In the genomic region with DNA sequence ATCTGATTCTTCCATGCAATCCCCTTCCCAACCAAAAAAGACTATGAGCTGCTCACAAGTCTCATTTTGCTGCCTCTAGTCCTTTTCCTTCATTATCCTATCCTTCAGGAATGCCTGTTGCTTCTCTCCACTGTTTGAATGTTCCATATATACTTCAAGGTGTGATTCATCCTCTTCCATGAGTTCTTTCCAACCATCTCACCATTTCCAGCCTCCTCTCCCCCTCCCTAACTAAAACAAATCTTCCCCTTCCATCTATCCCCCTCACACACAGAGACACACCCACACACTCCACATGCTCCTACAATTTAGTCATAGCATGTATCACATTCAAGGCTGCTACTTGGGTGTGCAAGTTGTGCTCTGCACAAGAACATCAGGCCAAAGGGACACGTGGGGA, we compare ENCODE assay signal across 18 cellular contexts.
A peak's percentile ranks its signal among the peaks of the same experiment; 100 is the strongest.
DNase-seq lines count a peak whose midpoint lies in the region; FAIRE-seq and TF ChIP-seq lines count a peak whose summit lies in the region.
"Had no signal": no experiment of that assay in that cellular context is flagged by ENCODE, and none has a peak within 500 bp of the region (broad histone marks: within the 10 kb centered on the region; RNA-seq: fewer than 3 reads in every experiment).

No MANE protein-coding gene starts in this region.

- H3K36me3 Mint-ChIP-seq in astrocyte (ENCODE audit: low read depth, unreplicated experiment) = no peaks in the 10 kb centered on the region
- H3K36me3 Mint-ChIP-seq in glutamatergic neuron (ENCODE audit: unreplicated experiment) = no peaks in the 10 kb centered on the region

- H4K20me1 ChIP-seq in GM23248 (ENCODE audit: insufficient read depth) (no peaks in the 10 kb centered on the region), astrocyte (ENCODE audit: insufficient read depth, low read length) (no peaks in the 10 kb centered on the region)

- no peak overlapping the region for H3K27ac ChIP-seq in GM23248
- no peak overlapping the region for H3K27ac ChIP-seq in astrocyte (ENCODE audit: low read depth, low read length)
- no peak overlapping the region for H3K27ac ChIP-seq in kidney (ENCODE audit: low read depth in 2 of 2, low read length in 2 of 2)

- H3K27me3 Mint-ChIP-seq in astrocyte (ENCODE audit: low read depth, unreplicated experiment) = no peaks in the 10 kb centered on the region
- peaks cover 2% of the 10 kb centered on the region for H3K27me3 Mint-ChIP-seq in glutamatergic neuron (ENCODE audit: unreplicated experiment)

- H3K9ac ChIP-seq in GM23248 (no peak overlapping the region), astrocyte (ENCODE audit: low read length) (no peak overlapping the region), kidney (ENCODE audit: low read length in 2 of 2) (no peak overlapping the region)

- H3K27me3 ChIP-seq in GM23248 (replicated peaks; ENCODE audit: insufficient read depth) (no peaks in the 10 kb centered on the region), astrocyte (ENCODE audit: insufficient read depth, low read length) (no peaks in the 10 kb centered on the region)

- intact Hi-C loops in kidney (cut with DNase I) = no loop called here

- WGBS in GM23248 (ENCODE audit: low coverage in 1 of 2, low lambda C conversion rate in 2 of 2, missing lambda C conversion rate in 2 of 2), 2 experiments = 15 to 38% methylated on average over 1 of the region's 1 CpG

- H3K4me2 ChIP-seq in GM23248 (ENCODE audit: unreplicated experiment) = no peak overlapping the region
- no peak overlapping the region for H3K4me2 ChIP-seq in astrocyte (ENCODE audit: low read length)

- no peak overlapping the region for H2AFZ ChIP-seq in GM23248
- no peak overlapping the region for H2AFZ ChIP-seq in astrocyte (ENCODE audit: low read depth, low read length)

- H3K36me3 ChIP-seq in GM23248 (ENCODE audit: low read depth) = no peaks in the 10 kb centered on the region
- H3K36me3 ChIP-seq in astrocyte (ENCODE audit: insufficient read depth, low read length) = no peaks in the 10 kb centered on the region
- no peaks in the 10 kb centered on the region for H3K36me3 ChIP-seq in kidney (ENCODE audit: control insufficient read depth in 1 of 2, insufficient read depth in 2 of 2, low read length in 2 of 2)

- H3K79me2 ChIP-seq in GM23248 (ENCODE audit: insufficient read depth) = no peaks in the 10 kb centered on the region
- H3K79me2 ChIP-seq in astrocyte (ENCODE audit: insufficient read depth, low read length) = no peaks in the 10 kb centered on the region

- H3K4me1 Mint-ChIP-seq in astrocyte (ENCODE audit: low read depth, unreplicated experiment) (peaks cover 20% of the 10 kb centered on the region), glutamatergic neuron (ENCODE audit: low read depth, unreplicated experiment) (peaks cover 24% of the 10 kb centered on the region)

- H3K4me1 ChIP-seq in GM23248 (ENCODE audit: insufficient read depth) (peaks cover 10% of the 10 kb centered on the region), astrocyte (ENCODE audit: insufficient read depth, low read length) (no peaks in the 10 kb centered on the region), kidney (ENCODE audit: control insufficient read depth in 1 of 2, insufficient read depth in 1 of 2, low read depth in 1 of 2, low read length in 2 of 2) (no peaks in the 10 kb centered on the region)

- H3K9me3 ChIP-seq in GM23248 (ENCODE audit: low read depth) (no peaks in the 10 kb centered on the region), astrocyte (ENCODE audit: insufficient read depth, low read depth, low read length) (no peaks in the 10 kb centered on the region), kidney (ENCODE audit: control insufficient read depth in 1 of 2, low read length in 2 of 2) (no peaks in the 10 kb centered on the region)

- H3K4me3 ChIP-seq in GM23248 = no peak overlapping the region
- H3K4me3 ChIP-seq in astrocyte (ENCODE audit: insufficient read depth, low read depth, low read length) = no peak overlapping the region
- H3K4me3 ChIP-seq in kidney (ENCODE audit: low read length in 2 of 2) = no peak overlapping the region

- H3K4me3 Mint-ChIP-seq in astrocyte (ENCODE audit: unreplicated experiment) (no peak overlapping the region), glutamatergic neuron (ENCODE audit: unreplicated experiment) (no peak overlapping the region)
- H3K4me3 Mint-ChIP-seq: CD4-positive, alpha-beta T cell had no signal

- FAIRE-seq in astrocyte (lab: Jason Lieb, UNC) = peak; percentile 37
- no peak for FAIRE-seq in kidney (lab: Jason Lieb, UNC)
- FAIRE-seq: H54 had no signal

- in situ Hi-C loops in GM23248 (cut with MboI) = no loop called here

- no peaks in the 10 kb centered on the region for H3K9me3 Mint-ChIP-seq in astrocyte (ENCODE audit: unreplicated experiment)
- H3K9me3 Mint-ChIP-seq in glutamatergic neuron (ENCODE audit: unreplicated experiment) = peaks cover 1% of the 10 kb centered on the region
- H3K9me3 Mint-ChIP-seq: CD4-positive, alpha-beta T cell had no signal

- no peak for TF ChIP-seq CTCF in astrocyte (IDR thresholded peaks at IDR 0.05; ENCODE audit: insufficient read depth, low read depth, low read length)
- no peak for TF ChIP-seq CTCF in glutamatergic neuron (IDR thresholded peaks at IDR 0.05; ENCODE audit: partially characterized antibody, unreplicated experiment)
- TF ChIP-seq CTCF in kidney (IDR thresholded peaks at IDR 0.05; ENCODE audit: borderline replicate concordance, extremely low read depth, insufficient read depth) = no peak

- H3F3A ChIP-seq in GM23248 (ENCODE audit: insufficient read depth) = 0 out of 2 replicates have a peak, but pooled peaks cover 11% of the 10 kb centered on the region

- no peaks in the 10 kb centered on the region; the same call in 1 of the 2 replicates for H3K9me2 ChIP-seq in GM23248 (ENCODE audit: insufficient read depth)

- H3K27ac Mint-ChIP-seq in astrocyte (ENCODE audit: unreplicated experiment) (peak overlapping the region; percentile 70), glutamatergic neuron (ENCODE audit: unreplicated experiment) (peak overlapping the region; percentile 10)
- H3K27ac Mint-ChIP-seq: CD4-positive, alpha-beta T cell had no signal

- DNase-seq in AG08396 (ENCODE audit: low spot score) (peak; percentile 10), GM23248 (peak; percentile 42), astrocyte (ENCODE audit: low read depth) (peak; percentile 63), glutamatergic neuron (no peak), ecto neural progenitor cell (ENCODE audit: low spot score) (no peak), MV-4-11 (lab: John Stamatoyannopoulos, UW) (no peak), kidney (no peak), germinal center (ENCODE audit: low spot score) (no peak)
- DNase-seq: 8988T; AML-193; Calu3; CD4-positive, alpha-beta T cell; NCI-H1436 treated with DMSO at 0.1 percent for 48 hours; NCI-H2081 treated with DMSO at 0.1 percent for 48 hours; NCI-H2227 treated with DMSO at 0.1 percent for 48 hours; NCI-H526; Right ventricle myocardium superior had no signal

Comparison
In these comparisons a context has a peak if more than half of its experiments do, and no peak if none do; other contexts are left out.
1. DNase-seq: peak in AG08396 (single experiment), GM23248 (single experiment) and astrocyte (single experiment); none in glutamatergic neuron (single experiment), ecto neural progenitor cell (single experiment), MV-4-11 (single experiment), kidney (single experiment) and germinal center (single experiment).